2 cellular contexts compared by ENCODE assay signal in genomic region chr2:165087933-165088901, GRCh38.
A peak's percentile ranks its signal among the peaks of the same experiment; 100 is the strongest.
TF ChIP-seq lines count a peak whose summit lies in the region.

No MANE protein-coding gene starts in this region.

TF ChIP-seq in IMR-90, 13 proteins besides CTCF, POLR2A, EP300 and RAD21:
- TF ChIP-seq CEBPB (IDR thresholded peaks at IDR 0.05; ENCODE audit: low read depth, low read length) (0 out of 2 replicates have a peak, but pooled peaks have one; percentile 1), USF2 (IDR thresholded peaks at IDR 0.05; ENCODE audit: low read depth, low read length) (no peak), RFX5 (IDR thresholded peaks at IDR 0.05; ENCODE audit: low read depth, low read length) (no peak)

TF ChIP-seq in HepG2, 621 proteins besides CTCF, POLR2A, EP300 and RAD21:
- no peak for TF ChIP-seq RFX1 (IDR thresholded peaks at IDR 0.05)
- no peak for TF ChIP-seq ZNF333 (CRISPR knock-in tag; IDR thresholded peaks at IDR 0.05; ENCODE audit: borderline replicate concordance)
- TF ChIP-seq PTBP1 (IDR thresholded peaks at IDR 0.05; ENCODE audit: low read depth, low read length, poor library complexity, severe bottlenecking): no peak
- no peak for TF ChIP-seq ZNF549 (CRISPR knock-in tag; IDR thresholded peaks at IDR 0.05)
- TF ChIP-seq SP2 (CRISPR knock-in tag; IDR thresholded peaks at IDR 0.05): no peak
- no peak for TF ChIP-seq ATF7-NPFF (CRISPR knock-in tag; IDR thresholded peaks at IDR 0.05; ENCODE audit: low read depth)
- no peak for TF ChIP-seq HCFC1 (IDR thresholded peaks at IDR 0.05; ENCODE audit: low read depth, low read length)
- TF ChIP-seq ZNF280B (CRISPR knock-in tag; IDR thresholded peaks at IDR 0.05; ENCODE audit: borderline replicate concordance): no peak
- no peak for TF ChIP-seq RBM22 (optimal IDR thresholded peaks at IDR 0.05; ENCODE audit: low read length)
- TF ChIP-seq CEBPB (IDR thresholded peaks at IDR 0.05; ENCODE audit: borderline replicate concordance, low read depth, low read length): peak; percentile 58
- no peak for TF ChIP-seq HDAC1 (CRISPR knock-in tag; IDR thresholded peaks at IDR 0.05)
- no peak for TF ChIP-seq SNRNP70 (IDR thresholded peaks at IDR 0.05; ENCODE audit: low read depth, low read length)
- peak; percentile 71; the same call in 1 of the 2 replicates for TF ChIP-seq ATF7 (IDR thresholded peaks at IDR 0.05)
- no peak for TF ChIP-seq ATF7 (CRISPR knock-in tag; IDR thresholded peaks at IDR 0.05)
- peak; percentile 67 for TF ChIP-seq CREB1 (IDR thresholded peaks at IDR 0.05)
- TF ChIP-seq CREB1 (CRISPR knock-in tag; IDR thresholded peaks at IDR 0.05): no peak
- TF ChIP-seq MAFK (conservative IDR thresholded peaks at IDR 0.05 in 1 of 2, IDR thresholded peaks at IDR 0.05 in 1 of 2; ENCODE audit: low read length in 2 of 2): 0 out of 4 replicates have a peak, but pooled peaks of 1 of the 2 experiments have one; percentile 2
- TF ChIP-seq ZNF543 (CRISPR knock-in tag; IDR thresholded peaks at IDR 0.05): no peak
- no peak for TF ChIP-seq ZNF335 (CRISPR knock-in tag; IDR thresholded peaks at IDR 0.05)
TF ChIP-seq in HepG2: peak in this region for 4.
